31 cellular contexts compared by ENCODE assay signal in the genomic region with DNA sequence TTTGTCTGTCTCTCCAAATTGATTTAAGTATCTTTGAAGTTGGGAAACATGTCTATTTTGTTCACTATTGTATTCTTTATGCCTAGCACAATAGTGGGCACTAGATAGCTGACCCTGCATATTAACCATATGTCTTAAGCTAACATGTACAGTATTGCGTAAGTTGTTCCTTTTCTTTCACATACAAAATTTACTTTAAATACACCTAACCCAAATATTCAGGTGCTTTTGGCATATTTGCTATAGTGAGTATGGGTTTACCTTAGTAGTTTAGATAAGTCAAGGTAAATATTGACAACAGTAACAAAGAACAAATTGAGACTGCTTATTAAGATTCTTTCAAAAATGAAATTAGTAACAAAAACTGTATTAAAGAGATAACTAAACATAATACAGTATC. TPM values are rescaled to one million over a fixed set of nuclear protein-coding genes. Genes with fewer than 3 reads are reported as not detected.
"Had no signal": no experiment of that assay in that cellular context is flagged by ENCODE, and none has a peak within 500 bp of the region (broad histone marks: within the 10 kb centered on the region; RNA-seq: fewer than 3 reads in every experiment).

No MANE protein-coding gene starts in this region.

- H3K4me3 ChIP-seq: SK-N-MC had no signal

- DNase-seq: activated CD4-positive, alpha-beta T cell treated with anti-CD3 and anti-CD28 coated beads for 4 hours; activated CD8-positive, alpha-beta T cell treated with anti-CD3 and anti-CD28 coated beads, Interleukin-2, amount 10 ng/mL, durations not matched to agents 7 days and 5 days; activated effector memory CD4-positive, alpha-beta T cell treated with Interleukin-2 at 50 U/mL for 16 hours; activated naive CD4-positive, alpha-beta T cell; activated T-cell treated with anti-CD3 and anti-CD28 coated beads, Interleukin-2, amount 50 U/mL, for 24 hours; aorta; central memory CD4-positive, alpha-beta T cell; Kasumi-1; MV-4-11; NCI-H1092 treated with DMSO at 0.1 percent for 48 hours; NCI-H1417 treated with DMSO at 0.1 percent for 48 hours; NCI-H1694; NCI-H2029; NCI-H2107; NCI-H2171 treated with DMSO at 0.1 percent for 48 hours; NCI-H226; NCI-H526 treated with DMSO at 0.1 percent for 48 hours; NK-92 treated with Interleukin-12 subunit alpha and Interleukin-12 subunit beta, amount 100 ng/mL, for 24 hours; OCI-M1; RPMI8226; T-cell; T-helper 2 cell; T1000 had no signal

- H3K36me3 Mint-ChIP-seq: activated naive CD4-positive, alpha-beta T cell treated with anti-CD3 and anti-CD28 coated beads, Interleukin-2, amount 50 U/mL, for 24 hours; T-cell had no signal

- H3K27ac ChIP-seq: SK-N-MC had no signal

- H3K4me3 Mint-ChIP-seq: activated CD8-positive, alpha-beta T cell treated with anti-CD3 and anti-CD28 coated beads, Interleukin-2, amount 10 ng/mL, durations not matched to agents 7 days and 5 days; activated naive CD4-positive, alpha-beta T cell treated with anti-CD3 and anti-CD28 coated beads, Interleukin-2, amount 50 U/mL, for 24 hours; activated T-cell treated with anti-CD3 and anti-CD28 coated beads, Interleukin-2, amount 50 U/mL, for 24 hours; activated T-helper 1 cell treated with anti-CD3 and anti-CD28 coated beads, Interleukin-12 subunit alpha, Interleukin-12 subunit beta, Interleukin-2, Interleukin-4 antibody, amounts not matched to agents 30 ng/mL and 10 ng/mL and 1 ng/mL, durations not matched to agents 14 hours and 24 hours and 36 hours; T-cell had no signal

- H3K27ac Mint-ChIP-seq: activated CD8-positive, alpha-beta T cell treated with anti-CD3 and anti-CD28 coated beads, Interleukin-2, amount 10 ng/mL, durations not matched to agents 7 days and 5 days; activated naive CD4-positive, alpha-beta T cell treated with anti-CD3 and anti-CD28 coated beads, Interleukin-2, amount 50 U/mL, for 24 hours; activated T-cell treated with anti-CD3 and anti-CD28 coated beads, Interleukin-2, amount 50 U/mL, for 24 hours; activated T-helper 1 cell treated with anti-CD3 and anti-CD28 coated beads, Interleukin-12 subunit alpha, Interleukin-12 subunit beta, Interleukin-2, Interleukin-4 antibody, amounts not matched to agents 30 ng/mL and 10 ng/mL and 1 ng/mL, durations not matched to agents 14 hours and 24 hours and 36 hours; T-cell had no signal

- H3K4me1 Mint-ChIP-seq: activated naive CD4-positive, alpha-beta T cell treated with anti-CD3 and anti-CD28 coated beads, Interleukin-2, amount 50 U/mL, for 24 hours; T-cell had no signal

- H3K9me3 Mint-ChIP-seq: activated naive CD4-positive, alpha-beta T cell treated with anti-CD3 and anti-CD28 coated beads, Interleukin-2, amount 50 U/mL, for 24 hours; activated T-helper 1 cell treated with anti-CD3 and anti-CD28 coated beads, Interleukin-12 subunit alpha, Interleukin-12 subunit beta, Interleukin-2, Interleukin-4 antibody, amounts not matched to agents 30 ng/mL and 10 ng/mL and 1 ng/mL, durations not matched to agents 14 hours and 24 hours and 36 hours had no signal

- ATAC-seq: activated CD8-positive, alpha-beta T cell treated with anti-CD3 and anti-CD28 coated beads, Interleukin-2, amount 10 ng/mL, durations not matched to agents 7 days and 5 days; Panc1; Right ventricle myocardium inferior; T-cell had no signal

RNA-seq across cellular contexts. Expression of gene NRG4, which starts 50.9 kb away (rescaled TPM):
- total RNA-seq: activated CD8-positive, alpha-beta T cell treated with anti-CD3 and anti-CD28 coated beads, Interleukin-2, amount 10 ng/mL, durations not matched to agents 7 days and 5 days; activated T-helper 1 cell treated with anti-CD3 and anti-CD28 coated beads, Interleukin-12 subunit alpha, Interleukin-12 subunit beta, Interleukin-2, Interleukin-4 antibody, amounts not matched to agents 30 ng/mL and 10 ng/mL and 1 ng/mL, durations not matched to agents 14 hours and 24 hours and 36 hours; aorta; bronchial epithelial cell; chondrocyte; M059J; Right ventricle myocardium inferior had no signal
- polyA plus RNA-seq: aorta had no signal
